Comparison of ENCODE assay signal across 8 cellular contexts in genomic region chr9:135887021-135887507, GRCh38. TPM values are rescaled to one million over a fixed set of nuclear protein-coding genes. Genes with fewer than 3 reads are reported as not detected.
DNase-seq lines count a peak whose midpoint lies in the region; ATAC-seq and TF ChIP-seq lines count a peak whose summit lies in the region.

No MANE protein-coding gene starts in this region.

- H3K27me3 ChIP-seq in WERI-Rb-1 (ENCODE audit: insufficient read depth, low read depth, severe bottlenecking) (no peaks in the 10 kb centered on the region), layer of hippocampus (ENCODE audit: control insufficient read depth, insufficient read depth, low read length) (no peaks in the 10 kb centered on the region)

- H3K4me3 ChIP-seq in WERI-Rb-1 (ENCODE audit: low read depth, low read length): no peak overlapping the region

- DNase-seq in A172 (ENCODE audit: low spot score) (peak; percentile 66), H4 (ENCODE audit: low spot score) (peak; percentile 49), WERI-Rb-1 (peak; percentile 61), GM13977 (ENCODE audit: low spot score) (no peak), dedifferentiated amniotic fluid mesenchymal stem cell (ENCODE audit: extremely low spot score) (no peak)

- in situ Hi-C loops in GM13977 (cut with MboI; ENCODE audit: low pct_unique_long_range_greater_than_20kb, low sequenced_read_pairs, unreplicated experiment): no loop called here

- TF ChIP-seq CTCF in WERI-Rb-1 (IDR thresholded peaks at IDR 0.05; ENCODE audit: low read depth, low read length) (no peak), GM13977 (IDR thresholded peaks at IDR 0.05; ENCODE audit: extremely low read depth, insufficient read depth, missing control alignments) (no peak)

- ATAC-seq in GM21723 (IDR thresholded peaks at IDR 0.05; ENCODE audit: unreplicated experiment) (no peak), HG02870 (IDR thresholded peaks at IDR 0.05; ENCODE audit: unreplicated experiment) (no peak)

- no peaks in the 10 kb centered on the region for H3K9me3 ChIP-seq in WERI-Rb-1 (ENCODE audit: severe bottlenecking)

- H3K36me3 ChIP-seq in WERI-Rb-1: peaks cover 26% of the 10 kb centered on the region

- H3K27ac ChIP-seq in WERI-Rb-1 (peak overlapping the region; percentile 69), layer of hippocampus (ENCODE audit: low read depth, low read length) (peak overlapping the region; percentile 66)

RNA-seq across cellular contexts. Expression of gene CAMSAP1, which starts 20.3 kb away (rescaled TPM):
- total RNA-seq in A172 (2014; rRNA removed; shearing (Covaris generic)): 30.7 TPM in 2 replicates
- 11.0 and 13.5 TPM in 2 replicates for total RNA-seq in H4 (2014; rRNA removed; shearing (Covaris generic))

Comparison
In these comparisons a context has a peak if more than half of its experiments do, and no peak if none do; other contexts are left out.
1. DNase-seq: peak in A172 (single experiment), H4 (single experiment) and WERI-Rb-1 (single experiment); none in GM13977 (single experiment) and dedifferentiated amniotic fluid mesenchymal stem cell (single experiment).